ENCODE assay signal across 12 cellular contexts in the genomic region with DNA sequence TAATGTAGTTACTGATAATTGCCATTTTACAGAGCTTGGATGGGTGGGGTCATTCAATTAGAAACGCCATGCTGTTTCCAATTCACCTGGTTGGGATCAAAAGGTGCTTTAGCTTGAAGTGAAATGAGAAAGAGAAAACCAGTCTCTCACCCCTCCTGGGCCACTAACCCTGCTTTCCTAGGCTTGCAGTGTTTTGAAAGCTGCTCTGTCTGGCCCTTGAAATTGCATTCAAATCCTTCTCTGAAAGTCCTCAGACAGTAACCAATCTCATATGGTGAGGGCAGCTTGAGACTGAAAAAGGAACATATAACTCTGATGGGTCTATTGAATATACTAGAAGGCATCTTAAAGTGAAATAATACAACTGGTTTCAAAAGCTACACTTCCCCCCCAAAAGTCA.
DNase-seq lines count a peak whose midpoint lies in the region; ATAC-seq, FAIRE-seq and TF ChIP-seq lines count a peak whose summit lies in the region.
"Had no signal": no experiment of that assay in that cellular context is flagged by ENCODE, and none has a peak within 500 bp of the region (broad histone marks: within the 10 kb centered on the region; RNA-seq: fewer than 3 reads in every experiment).

No MANE protein-coding gene starts in this region.

- peaks cover 36% of the 10 kb centered on the region for H3K4me1 Mint-ChIP-seq in nephron
- H3K4me1 Mint-ChIP-seq: naive thymus-derived CD4-positive, alpha-beta T cell had no signal

- H3K4me3 ChIP-seq in HEK293 (ENCODE audit: low read depth, low read length): no peak overlapping the region
- H3K4me3 ChIP-seq: uterus had no signal

- no peaks in the 10 kb centered on the region for H3K4me1 ChIP-seq in HEK293 (ENCODE audit: control insufficient read depth, insufficient read depth, low read length)

- CTCF ChIA-PET in HEK293 (lab: Yijun Ruan, JAX): interaction anchor here (0.6 to 1.3 kb wide), 6 partner anchors 14 to 1027 kb away, joined by 3 to 5 read pairs (median 4); no protein-coding TSS in a partner anchor

- FAIRE-seq in D721Med (lab: Jason Lieb, UNC): no peak

- peaks cover 5% of the 10 kb centered on the region for H3K36me3 Mint-ChIP-seq in nephron (ENCODE audit: low read depth)
- H3K36me3 Mint-ChIP-seq: naive thymus-derived CD4-positive, alpha-beta T cell had no signal

- peak overlapping the region; percentile 26; the same call in 1 of the 2 replicates for H3K27ac ChIP-seq in HEK293 (ENCODE audit: extremely low read depth, low read depth, low read length)
- H3K27ac ChIP-seq: uterus had no signal

- POLR2A ChIA-PET in HEK293 (lab: Yijun Ruan, JAX): interaction anchor here (0.6 kb wide), 1 partner anchor 181 kb away, joined by 3 read pairs; no protein-coding TSS in a partner anchor

- H3K27ac Mint-ChIP-seq in nephron: peak overlapping the region; percentile 51 to 85 (median 69)
- H3K27ac Mint-ChIP-seq: naive thymus-derived CD4-positive, alpha-beta T cell had no signal

- H3K4me3 Mint-ChIP-seq in nephron: peak overlapping the region in 1 of 3 experiments; percentile 43
- H3K4me3 Mint-ChIP-seq: naive thymus-derived CD4-positive, alpha-beta T cell had no signal

- intact Hi-C loops in Right ventricle myocardium superior (cut with DNase I): no loop called here

- peaks cover 6% of the 10 kb centered on the region for H3K9me3 Mint-ChIP-seq in nephron

- H3K9me3 ChIP-seq in HEK293 (ENCODE audit: control insufficient read depth, insufficient read depth, low read depth, low read length): no peaks in the 10 kb centered on the region
- H3K9me3 ChIP-seq: uterus had no signal

- TF ChIP-seq CTCF in HEK293 (tag by site-specific recombination; IDR thresholded peaks at IDR 0.05): no peak
- no peak for TF ChIP-seq CTCF in nephron (IDR thresholded peaks at IDR 0.05; ENCODE audit: unreplicated experiment in 3 of 3)
- TF ChIP-seq CTCF in D721Med (IDR thresholded peaks at IDR 0.05; ENCODE audit: insufficient read depth, missing control alignments): no peak

- peaks cover 13% of the 10 kb centered on the region for H3K27me3 Mint-ChIP-seq in nephron (ENCODE audit: low read depth)

- H3K36me3 ChIP-seq in HEK293 (ENCODE audit: control insufficient read depth in 2 of 2, insufficient read depth in 1 of 2, low read length in 2 of 2): no peaks in the 10 kb centered on the region
- H3K36me3 ChIP-seq: uterus had no signal

- peak; percentile 42 for ATAC-seq in GM19043 (IDR thresholded peaks at IDR 0.05; ENCODE audit: low read depth, unreplicated experiment)
- peak; percentile 39 for ATAC-seq in HG03432 (IDR thresholded peaks at IDR 0.05; ENCODE audit: unreplicated experiment)
- no peak for ATAC-seq in HG03175 (IDR thresholded peaks at IDR 0.05; ENCODE audit: unreplicated experiment)
- no peak for ATAC-seq in Right ventricle myocardium superior (ENCODE audit: poor library complexity)
- ATAC-seq: naive thymus-derived CD4-positive, alpha-beta T cell had no signal

- DNase-seq in Right ventricle myocardium superior (no peak), D721Med (ENCODE audit: insufficient read length, low spot score) (no peak)
- DNase-seq: activated CD4-positive, CD25-positive, alpha-beta regulatory T cell treated with anti-CD3 and anti-CD28 coated beads, Interleukin-2, amount 50 U/mL, for 72 hours; activated gamma-delta T cell; naive thymus-derived CD4-positive, alpha-beta T cell; NCI-H446; uterus had no signal

TF ChIP-seq in HEK293, 187 proteins besides CTCF, POLR2A, EP300 and RAD21:
- TF ChIP-seq KLF10 (tag by site-specific recombination; IDR thresholded peaks at IDR 0.05) (no peak), ZBTB21 (tag by site-specific recombination; IDR thresholded peaks at IDR 0.05) (no peak), TRIM28 (IDR thresholded peaks at IDR 0.05; ENCODE audit: borderline replicate concordance, low read length) (no peak; the same call in 1 of the 2 replicates), EGR2 (tag by site-specific recombination; IDR thresholded peaks at IDR 0.05; ENCODE audit: low read depth) (no peak), ZNF664 (tag by site-specific recombination; IDR thresholded peaks at IDR 0.05) (no peak), ZBTB17 (tag by site-specific recombination; IDR thresholded peaks at IDR 0.05) (no peak), ZSCAN16 (tag by site-specific recombination; IDR thresholded peaks at IDR 0.05) (no peak), ZNF629 (tag by site-specific recombination; IDR thresholded peaks at IDR 0.05) (no peak)
- TF ChIP-seq, protein P1, sequence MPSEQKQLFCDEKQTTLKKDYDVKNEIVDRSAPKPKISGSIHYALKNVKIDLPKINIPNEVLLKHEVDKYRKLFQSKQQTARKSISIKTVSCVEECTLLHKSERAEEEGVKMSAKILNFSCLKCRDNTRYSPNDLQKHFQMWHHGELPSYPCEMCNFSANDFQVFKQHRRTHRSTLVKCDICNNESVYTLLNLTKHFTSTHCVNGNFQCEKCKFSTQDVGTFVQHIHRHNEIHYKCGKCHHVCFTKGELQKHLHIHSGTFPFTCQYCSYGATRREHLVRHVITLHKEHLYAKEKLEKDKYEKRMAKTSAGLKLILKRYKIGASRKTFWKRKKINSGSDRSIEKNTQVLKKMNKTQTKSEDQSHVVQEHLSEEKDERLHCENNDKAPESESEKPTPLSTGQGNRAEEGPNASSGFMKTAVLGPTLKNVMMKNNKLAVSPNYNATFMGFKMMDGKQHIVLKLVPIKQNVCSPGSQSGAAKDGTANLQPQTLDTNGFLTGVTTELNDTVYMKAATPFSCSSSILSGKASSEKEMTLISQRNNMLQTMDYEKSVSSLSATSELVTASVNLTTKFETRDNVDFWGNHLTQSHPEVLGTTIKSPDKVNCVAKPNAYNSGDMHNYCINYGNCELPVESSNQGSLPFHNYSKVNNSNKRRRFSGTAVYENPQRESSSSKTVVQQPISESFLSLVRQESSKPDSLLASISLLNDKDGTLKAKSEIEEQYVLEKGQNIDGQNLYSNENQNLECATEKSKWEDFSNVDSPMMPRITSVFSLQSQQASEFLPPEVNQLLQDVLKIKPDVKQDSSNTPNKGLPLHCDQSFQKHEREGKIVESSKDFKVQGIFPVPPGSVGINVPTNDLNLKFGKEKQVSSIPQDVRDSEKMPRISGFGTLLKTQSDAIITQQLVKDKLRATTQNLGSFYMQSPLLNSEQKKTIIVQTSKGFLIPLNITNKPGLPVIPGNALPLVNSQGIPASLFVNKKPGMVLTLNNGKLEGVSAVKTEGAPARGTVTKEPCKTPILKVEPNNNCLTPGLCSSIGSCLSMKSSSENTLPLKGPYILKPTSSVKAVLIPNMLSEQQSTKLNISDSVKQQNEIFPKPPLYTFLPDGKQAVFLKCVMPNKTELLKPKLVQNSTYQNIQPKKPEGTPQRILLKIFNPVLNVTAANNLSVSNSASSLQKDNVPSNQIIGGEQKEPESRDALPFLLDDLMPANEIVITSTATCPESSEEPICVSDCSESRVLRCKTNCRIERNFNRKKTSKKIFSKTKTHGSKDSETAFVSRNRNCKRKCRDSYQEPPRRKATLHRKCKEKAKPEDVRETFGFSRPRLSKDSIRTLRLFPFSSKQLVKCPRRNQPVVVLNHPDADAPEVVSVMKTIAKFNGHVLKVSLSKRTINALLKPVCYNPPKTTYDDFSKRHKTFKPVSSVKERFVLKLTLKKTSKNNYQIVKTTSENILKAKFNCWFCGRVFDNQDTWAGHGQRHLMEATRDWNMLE (tag by site-specific recombination; conservative IDR thresholded peaks at IDR 0.05; ENCODE audit: low read depth): no peak
- TF ChIP-seq, protein P2, sequence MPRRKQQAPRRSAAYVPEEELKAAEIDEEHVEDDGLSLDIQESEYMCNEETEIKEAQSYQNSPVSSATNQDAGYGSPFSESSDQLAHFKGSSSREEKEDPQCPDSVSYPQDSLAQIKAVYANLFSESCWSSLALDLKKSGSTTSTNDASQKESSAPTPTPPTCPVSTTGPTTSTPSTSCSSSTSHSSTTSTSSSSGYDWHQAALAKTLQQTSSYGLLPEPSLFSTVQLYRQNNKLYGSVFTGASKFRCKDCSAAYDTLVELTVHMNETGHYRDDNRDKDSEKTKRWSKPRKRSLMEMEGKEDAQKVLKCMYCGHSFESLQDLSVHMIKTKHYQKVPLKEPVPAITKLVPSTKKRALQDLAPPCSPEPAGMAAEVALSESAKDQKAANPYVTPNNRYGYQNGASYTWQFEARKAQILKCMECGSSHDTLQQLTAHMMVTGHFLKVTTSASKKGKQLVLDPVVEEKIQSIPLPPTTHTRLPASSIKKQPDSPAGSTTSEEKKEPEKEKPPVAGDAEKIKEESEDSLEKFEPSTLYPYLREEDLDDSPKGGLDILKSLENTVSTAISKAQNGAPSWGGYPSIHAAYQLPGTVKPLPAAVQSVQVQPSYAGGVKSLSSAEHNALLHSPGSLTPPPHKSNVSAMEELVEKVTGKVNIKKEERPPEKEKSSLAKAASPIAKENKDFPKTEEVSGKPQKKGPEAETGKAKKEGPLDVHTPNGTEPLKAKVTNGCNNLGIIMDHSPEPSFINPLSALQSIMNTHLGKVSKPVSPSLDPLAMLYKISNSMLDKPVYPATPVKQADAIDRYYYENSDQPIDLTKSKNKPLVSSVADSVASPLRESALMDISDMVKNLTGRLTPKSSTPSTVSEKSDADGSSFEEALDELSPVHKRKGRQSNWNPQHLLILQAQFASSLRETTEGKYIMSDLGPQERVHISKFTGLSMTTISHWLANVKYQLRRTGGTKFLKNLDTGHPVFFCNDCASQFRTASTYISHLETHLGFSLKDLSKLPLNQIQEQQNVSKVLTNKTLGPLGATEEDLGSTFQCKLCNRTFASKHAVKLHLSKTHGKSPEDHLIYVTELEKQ (tag by site-specific recombination; IDR thresholded peaks at IDR 0.05; ENCODE audit: borderline replicate concordance): no peak
- TF ChIP-seq, protein P3, sequence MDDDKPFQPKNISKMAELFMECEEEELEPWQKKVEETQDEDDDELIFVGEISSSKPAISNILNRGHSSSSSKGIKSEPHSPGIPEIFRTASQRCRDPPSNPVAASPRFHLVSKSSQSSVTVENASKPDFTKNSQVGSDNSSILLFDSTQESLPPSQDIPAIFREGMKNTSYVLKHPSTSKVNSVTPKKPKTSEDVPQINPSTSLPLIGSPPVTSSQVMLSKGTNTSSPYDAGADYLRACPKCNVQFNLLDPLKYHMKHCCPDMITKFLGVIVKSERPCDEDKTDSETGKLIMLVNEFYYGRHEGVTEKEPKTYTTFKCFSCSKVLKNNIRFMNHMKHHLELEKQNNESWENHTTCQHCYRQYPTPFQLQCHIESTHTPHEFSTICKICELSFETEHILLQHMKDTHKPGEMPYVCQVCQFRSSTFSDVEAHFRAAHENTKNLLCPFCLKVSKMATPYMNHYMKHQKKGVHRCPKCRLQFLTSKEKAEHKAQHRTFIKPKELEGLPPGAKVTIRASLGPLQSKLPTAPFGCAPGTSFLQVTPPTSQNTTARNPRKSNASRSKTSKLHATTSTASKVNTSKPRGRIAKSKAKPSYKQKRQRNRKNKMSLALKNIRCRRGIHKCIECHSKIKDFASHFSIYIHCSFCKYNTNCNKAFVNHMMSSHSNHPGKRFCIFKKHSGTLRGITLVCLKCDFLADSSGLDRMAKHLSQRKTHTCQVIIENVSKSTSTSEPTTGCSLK (tag by site-specific recombination; IDR thresholded peaks at IDR 0.05): no peak

Comparison
In these comparisons a context has a peak if more than half of its experiments do, and no peak if none do; other contexts are left out.
1. ATAC-seq: peak in GM19043 (single experiment) and HG03432 (single experiment); none in HG03175 (single experiment) and Right ventricle myocardium superior (single experiment).